8 cellular contexts compared by ENCODE assay signal in the genomic region with DNA sequence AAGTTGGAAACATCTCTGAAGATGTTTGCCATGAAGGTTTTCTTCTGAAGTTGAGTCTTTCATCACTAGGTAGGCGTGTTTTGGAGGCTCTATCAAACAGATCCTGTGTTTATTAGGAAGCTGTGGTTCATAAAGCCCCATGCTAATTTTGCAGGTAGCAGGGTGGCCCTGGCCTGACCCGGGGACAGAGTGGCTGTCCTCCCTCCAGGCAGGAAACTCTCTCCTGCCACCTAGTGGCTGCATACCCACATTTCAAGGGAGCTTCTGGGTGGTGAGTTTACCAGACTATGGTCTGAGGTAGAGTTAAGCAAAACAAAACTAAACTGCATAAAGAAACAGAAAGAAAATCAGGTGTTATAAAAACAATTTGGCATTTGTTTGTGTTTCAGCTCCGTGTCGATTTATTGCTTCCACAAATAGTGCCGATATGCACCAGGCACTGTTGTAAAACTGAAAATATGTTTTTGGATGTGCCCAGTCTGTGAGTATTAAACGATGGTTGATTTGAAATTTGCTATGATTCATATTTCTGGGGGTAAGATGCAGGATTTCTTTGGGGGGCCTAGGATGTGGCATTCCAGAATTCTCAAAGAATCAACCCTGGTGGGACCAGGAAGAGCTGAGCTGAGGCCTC. TPM values are rescaled to one million over a fixed set of nuclear protein-coding genes. Genes with fewer than 3 reads are reported as not detected.
DNase-seq lines count a peak whose midpoint lies in the region; ATAC-seq and TF ChIP-seq lines count a peak whose summit lies in the region.

No MANE protein-coding gene starts in this region.

- H3K27ac Mint-ChIP-seq in WTC11 (no peak overlapping the region), memory B cell (no peak overlapping the region)
- H3K27ac Mint-ChIP-seq in central memory CD8-positive, alpha-beta T cell (ENCODE audit: low read depth) = peak overlapping the region; percentile 80

- CTCF ChIA-PET in WTC11 (lab: Charles Lee) = interaction anchor here (0.6 to 2.8 kb wide), 41 partner anchors 10 to 272 kb away, joined by 3 to 72 read pairs (median 5); a partner anchor contains a TSS

- DNase-seq in CD1c-positive myeloid dendritic cell (ENCODE audit: extremely low spot score) = peak; percentile 81
- peak; percentile 89 for DNase-seq in WTC11 (ENCODE audit: low spot score)
- peak; percentile 49 to 58 for DNase-seq in central memory CD8-positive, alpha-beta T cell (ENCODE audit: low spot score in 2 of 2)
- peak; percentile 70 to 71 for DNase-seq in memory B cell (ENCODE audit: low spot score in 2 of 2)
- DNase-seq in stimulated activated CD8-positive, alpha-beta memory T cell treated with anti-CD3 and anti-CD28 coated beads, Interleukin-7, amount 100 ng/mL, for 24 hours (ENCODE audit: low read depth) = peak; percentile 52

- H3K36me3 Mint-ChIP-seq in WTC11 (no peaks in the 10 kb centered on the region), memory B cell (no peaks in the 10 kb centered on the region)
- no peaks in the 10 kb centered on the region for H3K36me3 Mint-ChIP-seq in central memory CD8-positive, alpha-beta T cell (ENCODE audit: insufficient read depth)

- POLR2A ChIA-PET in WTC11 (lab: Charles Lee) = interaction anchor here (0.8 kb wide), 1 partner anchor 161 kb away, joined by 4 read pairs; no protein-coding TSS in a partner anchor

- H3K27me3 Mint-ChIP-seq in WTC11 (ENCODE audit: low read depth) = no peaks in the 10 kb centered on the region; the same call in none of the 2 replicates
- H3K27me3 Mint-ChIP-seq in central memory CD8-positive, alpha-beta T cell = no peaks in the 10 kb centered on the region
- no peaks in the 10 kb centered on the region for H3K27me3 Mint-ChIP-seq in memory B cell

- peak; percentile 41 for ATAC-seq in GM19463 (IDR thresholded peaks at IDR 0.05; ENCODE audit: unreplicated experiment)
- ATAC-seq in WTC11 = peak; percentile 98
- peak; percentile 72 for ATAC-seq in central memory CD8-positive, alpha-beta T cell (replicated peaks; ENCODE audit: extremely low read depth, poor library complexity, severe bottlenecking)
- peak; percentile 84 for ATAC-seq in memory B cell (ENCODE audit: low read depth)
- no peak for ATAC-seq in GM19455 (IDR thresholded peaks at IDR 0.05; ENCODE audit: unreplicated experiment)

- peak; percentile 84 for TF ChIP-seq CTCF in LNCAP (IDR thresholded peaks at IDR 0.05)
- peak; percentile 89 for TF ChIP-seq CTCF in WTC11 (IDR thresholded peaks at IDR 0.05)

- H3K4me3 Mint-ChIP-seq in WTC11 (no peak overlapping the region), memory B cell (no peak overlapping the region)
- H3K4me3 Mint-ChIP-seq in central memory CD8-positive, alpha-beta T cell = peak overlapping the region; percentile 14

- H3K4me1 Mint-ChIP-seq in WTC11 (peaks cover 9% of the 10 kb centered on the region), memory B cell (peaks cover 17% of the 10 kb centered on the region)
- H3K4me1 Mint-ChIP-seq in central memory CD8-positive, alpha-beta T cell = peaks cover 10% of the 10 kb centered on the region

- H3K9me3 Mint-ChIP-seq in WTC11 (peaks cover 2% of the 10 kb centered on the region; the same call in 1 of the 2 replicates), memory B cell (no peaks in the 10 kb centered on the region)
- H3K9me3 Mint-ChIP-seq in central memory CD8-positive, alpha-beta T cell = no peaks in the 10 kb centered on the region

TF ChIP-seq in WTC11, 78 proteins besides CTCF, POLR2A, EP300 and RAD21:
- TF ChIP-seq CBFB (CRISPR knock-in tag; IDR thresholded peaks at IDR 0.05; ENCODE audit: low read depth) = no peak
- TF ChIP-seq ETV6 (CRISPR knock-in tag; IDR thresholded peaks at IDR 0.05) = 0 out of 2 replicates have a peak, but pooled peaks have one; percentile 35

RNA-seq across cellular contexts. Expression of a gene that starts 26.0 kb away (rescaled TPM):
- 0.30 to 0.48 TPM in 2 of 3 replicates, not detected in the other for total RNA-seq in WTC11 (2021)

RNA-seq across cellular contexts. Expression of a gene that starts 48.4 kb away (rescaled TPM):
- not detected in 3 replicates for total RNA-seq in WTC11 (2021)
